Comparison of ENCODE assay signal across 11 cellular contexts in the genomic region with DNA sequence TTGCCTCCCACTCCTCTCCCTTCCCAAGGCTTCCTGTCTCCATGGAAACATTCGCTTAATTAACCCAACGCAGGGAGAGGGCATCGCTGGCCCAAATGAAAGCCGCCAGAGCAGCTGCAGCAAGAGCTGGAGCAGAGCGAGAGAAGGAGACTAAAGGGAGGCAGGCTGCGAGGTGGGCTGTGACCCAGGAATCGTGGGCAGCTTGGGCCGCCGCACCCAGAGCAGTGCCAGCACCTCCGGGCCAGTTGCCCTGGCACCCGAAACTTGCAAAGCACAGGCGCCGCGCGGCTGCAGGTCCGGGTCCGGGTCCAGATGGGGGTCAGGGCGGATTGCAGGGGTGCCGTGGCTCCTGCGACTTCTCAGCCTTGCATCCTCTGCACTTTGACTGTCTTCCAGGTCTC.
DNase-seq lines count a peak whose midpoint lies in the region; ATAC-seq and TF ChIP-seq lines count a peak whose summit lies in the region.
"Had no signal": no experiment of that assay in that cellular context is flagged by ENCODE, and none has a peak within 500 bp of the region (broad histone marks: within the 10 kb centered on the region; RNA-seq: fewer than 3 reads in every experiment).

No MANE protein-coding gene starts in this region.

- H3K27ac ChIP-seq in caudate nucleus (ENCODE audit: low read depth, low read length) (peak overlapping the region; percentile 60), subcutaneous abdominal adipose tissue (ENCODE audit: low read depth, low read length) (no peak overlapping the region)
- H3K27ac ChIP-seq: pancreas had no signal

- no peaks in the 10 kb centered on the region for H3K9me3 ChIP-seq in subcutaneous abdominal adipose tissue (ENCODE audit: control insufficient read depth in 5 of 5, low read length in 5 of 5)
- H3K9me3 ChIP-seq: pancreas had no signal

- DNase-seq in HFF-Myc (ENCODE audit: extremely low read depth, low read depth) (no peak), caudate nucleus (lab: John Stamatoyannopoulos, UW) (peak in 40 of 61 donors; percentile 3 to 61 (median 24)), iPS-NIHi11 (ENCODE audit: low spot score) (peak; percentile 17), DMS79 treated with DMSO at 0.1 percent for 48 hours (lab: John Stamatoyannopoulos, UW) (no peak)
- no peak for DNase-seq in stimulated activated naive CD8-positive, alpha-beta T cell treated with anti-CD3 and anti-CD28 coated beads, Interleukin-15, Interleukin-2, amounts not matched to agents 100 U/mL and 50 U/mL, for 24 hours
- DNase-seq in activated effector memory CD4-positive, alpha-beta T cell treated with anti-CD3 and anti-CD28 coated beads, Interleukin-2, amount 50 U/mL, for 16 hours = no peak
- DNase-seq: activated gamma-delta T cell, NCI-H510A had no signal

- H3K4me1 ChIP-seq in subcutaneous abdominal adipose tissue (ENCODE audit: control insufficient read depth in 5 of 5, insufficient read depth in 5 of 5, low read length in 5 of 5) = peaks cover 0 to 8% (median 6%) of the 10 kb centered on the region in 5 donors
- H3K4me1 ChIP-seq: pancreas had no signal

- ATAC-seq in GM19455 (IDR thresholded peaks at IDR 0.05; ENCODE audit: unreplicated experiment) = no peak
- no peak for ATAC-seq in stimulated activated naive CD8-positive, alpha-beta T cell treated with anti-CD3 and anti-CD28 coated beads, Interleukin-15, Interleukin-2, amounts not matched to agents 100 U/mL and 50 U/mL, for 24 hours
- ATAC-seq: pancreas had no signal

- peaks cover 0 to 9% (median 5%) of the 10 kb centered on the region in 5 donors for H3K27me3 ChIP-seq in subcutaneous abdominal adipose tissue (ENCODE audit: control insufficient read depth in 5 of 5, insufficient read depth in 4 of 5, low read length in 5 of 5)

- H3K36me3 ChIP-seq in subcutaneous abdominal adipose tissue (ENCODE audit: control insufficient read depth in 5 of 5, insufficient read depth in 5 of 5, low read length in 5 of 5) = no peaks in the 10 kb centered on the region
- H3K36me3 ChIP-seq: pancreas had no signal

- no peak for TF ChIP-seq CTCF in HFF-Myc (IDR thresholded peaks at IDR 0.05; ENCODE audit: low read depth, low read length, missing control alignments)

- H3K9ac ChIP-seq in subcutaneous abdominal adipose tissue (ENCODE audit: low read length in 5 of 5) = no peak overlapping the region

- H3K4me3 ChIP-seq in HFF-Myc (replicated peaks; ENCODE audit: low read depth, low read length) (peak overlapping the region; percentile 42), subcutaneous abdominal adipose tissue (ENCODE audit: low read depth in 1 of 5, low read length in 5 of 5) (peak overlapping the region; percentile 36 to 64 (median 46))

Comparison
In these comparisons a context has a peak if more than half of its experiments do, and no peak if none do; other contexts are left out.
1. DNase-seq: peak in caudate nucleus (40 of 61) and iPS-NIHi11 (single experiment); none in HFF-Myc (single experiment), DMS79 treated with DMSO at 0.1 percent for 48 hours (single experiment), stimulated activated naive CD8-positive, alpha-beta T cell treated with anti-CD3 and anti-CD28 coated beads, Interleukin-15, Interleukin-2, amounts not matched to agents 100 U/mL and 50 U/mL, for 24 hours (single experiment) and activated effector memory CD4-positive, alpha-beta T cell treated with anti-CD3 and anti-CD28 coated beads, Interleukin-2, amount 50 U/mL, for 16 hours (single experiment).